In the genomic region with DNA sequence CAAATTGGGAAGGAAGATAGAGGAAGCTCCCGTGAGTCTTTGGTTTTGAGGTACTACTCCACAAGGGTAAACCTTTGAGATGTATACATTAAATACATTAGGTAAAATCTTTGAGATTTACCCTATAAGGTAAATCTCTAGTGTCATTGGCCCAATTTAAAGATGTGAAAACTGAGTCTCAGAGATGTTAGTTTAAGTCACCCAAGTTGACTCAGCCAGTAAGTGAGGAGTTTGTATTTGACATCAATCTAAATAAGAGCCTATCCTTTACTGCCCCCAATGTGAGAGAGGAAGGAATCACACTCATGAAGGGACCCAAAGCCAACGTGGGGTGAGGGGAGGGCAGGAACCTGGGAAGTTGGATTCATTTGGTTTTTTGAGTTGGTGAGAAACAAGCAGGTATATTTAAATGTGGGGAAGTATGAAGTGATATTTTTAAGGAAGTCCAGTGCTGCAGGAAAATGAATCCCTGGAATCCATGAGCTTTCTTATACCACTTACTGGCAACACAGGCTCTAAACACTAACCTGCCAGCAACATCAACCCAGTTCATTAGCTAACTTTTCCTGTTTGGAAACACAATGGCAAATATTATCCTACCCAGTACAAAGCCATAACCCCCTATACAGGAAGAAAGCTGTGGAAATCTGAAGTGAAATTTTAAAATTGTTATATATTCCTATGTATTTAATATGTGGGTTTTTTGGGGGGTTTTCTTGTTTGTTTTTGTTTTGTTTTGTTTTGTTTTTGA, we compare ENCODE assay signal across 9 cellular contexts. TPM values are rescaled to one million over a fixed set of nuclear protein-coding genes. Genes with fewer than 3 reads are reported as not detected.
A peak's percentile ranks its signal among the peaks of the same experiment; 100 is the strongest.
DNase-seq lines count a peak whose midpoint lies in the region; ATAC-seq and TF ChIP-seq lines count a peak whose summit lies in the region.
"Had no signal": no experiment of that assay in that cellular context is flagged by ENCODE, and none has a peak within 500 bp of the region (broad histone marks: within the 10 kb centered on the region; RNA-seq: fewer than 3 reads in every experiment).

No MANE protein-coding gene starts in this region.

- DNase-seq in BE2C = no peak
- DNase-seq in Panc1 (ENCODE audit: low read depth, low spot score) = no peak
- no peak for DNase-seq in fibroblast of villous mesenchyme (ENCODE audit: low read depth)
- DNase-seq in foreskin fibroblast = no peak
- no peak for DNase-seq in NCI-H1105 (lab: John Stamatoyannopoulos, UW)
- DNase-seq in cortex of kidney (lab: John Stamatoyannopoulos, UW) = no peak
- DNase-seq: NCI-H774 had no signal

- H3K4me3 ChIP-seq in BE2C (ENCODE audit: low read depth, low read length) (no peak overlapping the region), Panc1 (ENCODE audit: low read depth in 2 of 2, low read length in 2 of 2) (no peak overlapping the region), fibroblast of villous mesenchyme (ENCODE audit: low read depth, low read length) (no peak overlapping the region), foreskin fibroblast (ENCODE audit: low read depth in 1 of 2, low read length in 2 of 2) (no peak overlapping the region)

- ATAC-seq in Panc1 (no peak), HG03432 (IDR thresholded peaks at IDR 0.05; ENCODE audit: unreplicated experiment) (no peak)

- POLR2A ChIA-PET in Panc1 (lab: Charles Lee) = no interaction called here

- H3K36me3 ChIP-seq in BE2C (no peaks in the 10 kb centered on the region), Panc1 (ENCODE audit: control insufficient read depth, insufficient read depth, low read length) (no peaks in the 10 kb centered on the region)

- CTCF ChIA-PET in Panc1 (lab: Charles Lee) = no interaction called here

- H3K9me3 ChIP-seq in BE2C = no peaks in the 10 kb centered on the region
- no peaks in the 10 kb centered on the region for H3K9me3 ChIP-seq in Panc1 (ENCODE audit: control insufficient read depth, insufficient read depth, low read depth, low read length)

- no TSS peak for BruUV-seq in Panc1 (replicated peaks; lab: Mats Ljungman, UMichigan)

- peaks cover 5% of the 10 kb centered on the region for H3K4me1 ChIP-seq in BE2C
- no peaks in the 10 kb centered on the region for H3K4me1 ChIP-seq in Panc1 (ENCODE audit: control insufficient read depth, insufficient read depth, low read length)

- H3K27me3 ChIP-seq in BE2C (no peaks in the 10 kb centered on the region), Panc1 (ENCODE audit: control insufficient read depth, insufficient read depth, low read length) (no peaks in the 10 kb centered on the region)

- no peak overlapping the region for H3K27ac ChIP-seq in Panc1 (ENCODE audit: low read length)

- TF ChIP-seq CTCF in BE2C (IDR thresholded peaks at IDR 0.05; ENCODE audit: low read depth, low read length) (peak; percentile 44), GM12873 (IDR thresholded peaks at IDR 0.05; ENCODE audit: insufficient read depth, low read depth, low read length, missing control alignments) (peak; percentile 37), Panc1 (IDR thresholded peaks at IDR 0.05) (peak; percentile 36; the same call in 1 of the 2 replicates), fibroblast of villous mesenchyme (IDR thresholded peaks at IDR 0.05; ENCODE audit: insufficient read depth, low read depth, low read length) (peak; percentile 2), foreskin fibroblast (IDR thresholded peaks at IDR 0.05; ENCODE audit: low read depth, low read length) (no peak)

- intact Hi-C loops in Panc1 (cut with micrococcal nuclease; ENCODE audit: unreplicated experiment) = no loop called here

- in situ Hi-C loops in Panc1 (cut with HindIII; ENCODE audit: low pct_unique_long_range_greater_than_20kb, low sequenced_read_pairs) = no loop called here

RNA-seq across cellular contexts. Expression of gene PALLD, which starts 55.3 kb away (rescaled TPM):
- 5.5 TPM for polyA plus RNA-seq in BE2C (2012; ENCODE audit: insufficient read depth, insufficient read length, low read depth)
- total RNA-seq in Panc1 (2021; ENCODE audit: unreplicated experiment) = 6.5 TPM
- 4.5 TPM for polyA plus RNA-seq in Panc1 (2012; ENCODE audit: insufficient read length)
- 188 and 281 TPM in 2 replicates for total RNA-seq in fibroblast of villous mesenchyme

Comparison
In these comparisons a context has a peak if more than half of its experiments do, and no peak if none do; other contexts are left out.
1. RNA of gene PALLD, which starts 55.3 kb away (total RNA-seq): 188 to 281 TPM in fibroblast of villous mesenchyme; 6.5 TPM in Panc1 (single experiment); every median in the first group is over 10 times any median in the second.